In the genomic region with DNA sequence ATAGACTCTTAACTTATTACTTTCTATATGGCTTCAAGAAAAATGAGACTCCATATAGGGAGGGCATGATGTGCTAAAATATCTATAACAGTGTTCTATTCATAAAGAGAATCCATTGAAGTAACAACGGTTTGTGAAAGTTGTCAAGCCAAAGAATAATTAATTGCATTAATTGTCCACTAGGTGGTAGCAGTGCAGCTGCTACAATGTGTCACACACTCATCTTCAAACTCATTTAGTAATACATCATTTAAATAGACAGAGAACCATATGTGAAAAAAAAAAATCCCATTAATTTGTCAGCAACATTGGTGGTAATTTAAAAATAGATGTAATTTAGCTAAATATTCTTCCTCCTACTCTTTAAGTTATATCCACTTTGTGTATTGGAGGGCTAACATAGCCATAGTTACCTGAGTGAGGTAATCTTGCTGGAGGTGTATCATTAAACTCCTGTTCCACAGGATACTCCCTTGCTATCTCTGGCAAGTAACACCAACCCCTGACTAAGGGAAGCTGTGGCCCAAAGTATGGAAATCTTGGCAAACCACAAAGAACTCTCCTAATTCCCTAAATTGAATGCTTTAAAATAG, we compare ENCODE assay signal across 10 cellular contexts. TPM values are rescaled to one million over a fixed set of nuclear protein-coding genes. Genes with fewer than 3 reads are reported as not detected.
DNase-seq lines count a peak whose midpoint lies in the region; ATAC-seq and TF ChIP-seq lines count a peak whose summit lies in the region.
"Had no signal": no experiment of that assay in that cellular context is flagged by ENCODE, and none has a peak within 500 bp of the region (broad histone marks: within the 10 kb centered on the region; RNA-seq: fewer than 3 reads in every experiment).

No MANE protein-coding gene starts in this region.

- TF ChIP-seq CTCF in RWPE2 (IDR thresholded peaks at IDR 0.05; ENCODE audit: poor library complexity, severe bottlenecking) (peak; percentile 92), ovary (IDR thresholded peaks at IDR 0.05) (peak; percentile 47 to 79 (median 55))

- TF ChIP-seq RAD21 in Ishikawa (IDR thresholded peaks at IDR 0.05; ENCODE audit: low read depth) = peak; percentile 84

- H3K27me3 ChIP-seq in RWPE2 (ENCODE audit: insufficient read depth, poor library complexity, severe bottlenecking) = no peaks in the 10 kb centered on the region
- no peaks in the 10 kb centered on the region for H3K27me3 ChIP-seq in ovary

- DNase-seq in activated CD8-positive, alpha-beta memory T cell treated with anti-CD3 and anti-CD28 coated beads, Interleukin-2, amount 10 ng/mL, durations not matched to agents 7 days and 5 days = no peak
- no peak for DNase-seq in activated CD8-positive, alpha-beta memory T cell treated with anti-CD3 and anti-CD28 coated beads, Interleukin-2, amount 50 U/mL, for 4 hours
- no peak for DNase-seq in RWPE2 (ENCODE audit: low spot score)
- DNase-seq in fibroblast of gingiva (ENCODE audit: low read depth) = peak; percentile 57
- no peak for DNase-seq in ovary
- DNase-seq in mucosa of gallbladder (ENCODE audit: low spot score) = no peak

- H3K36me3 ChIP-seq in RWPE2 (ENCODE audit: low read depth) (no peaks in the 10 kb centered on the region), ovary (no peaks in the 10 kb centered on the region)

- no peak for TF ChIP-seq EP300 in Ishikawa (IDR thresholded peaks at IDR 0.05; ENCODE audit: borderline replicate concordance)
- no peak for TF ChIP-seq EP300 in ovary (IDR thresholded peaks at IDR 0.05)

- WGBS in ovary, 3 donors = 1 to 4% (median 2%) methylated on average over 1 of the region's 1 CpG

- H3K27ac Mint-ChIP-seq in activated CD8-positive, alpha-beta memory T cell treated with anti-CD3 and anti-CD28 coated beads, Interleukin-2, amount 10 ng/mL, durations not matched to agents 7 days and 5 days = no peak overlapping the region
- H3K27ac Mint-ChIP-seq: dendritic cell treated with granulocyte-macrophage colony-stimulating factor and Interleukin-4, amounts not matched to agents 40 ng/mL and 50 ng/mL, for 4 days; stimulated activated naive CD8-positive, alpha-beta T cell treated with anti-CD3 and anti-CD28 coated beads, Interleukin-15, Interleukin-2, amounts not matched to agents 100 ng/mL and 50 ng/mL, for 24 hours had no signal

- no peak overlapping the region for H3K27ac ChIP-seq in RWPE2 (ENCODE audit: poor library complexity, severe bottlenecking)
- H3K27ac ChIP-seq in ovary = no peak overlapping the region

- intact Hi-C loops in ovary (cut with DNase I) = loop anchor here in 3 of 4 donors (5.0 kb wide), 2 partner anchors 81 to 86 kb away; no protein-coding TSS in a partner anchor

- H3K4me1 ChIP-seq in RWPE2 (ENCODE audit: insufficient read depth, poor library complexity, severe bottlenecking) = no peaks in the 10 kb centered on the region
- H3K4me1 ChIP-seq in ovary (ENCODE audit: insufficient read depth) = no peaks in the 10 kb centered on the region

- ATAC-seq in activated CD8-positive, alpha-beta memory T cell treated with anti-CD3 and anti-CD28 coated beads, Interleukin-2, amount 10 ng/mL, durations not matched to agents 7 days and 5 days = peak; percentile 45
- peak; percentile 62 for ATAC-seq in GM21717 (IDR thresholded peaks at IDR 0.05; ENCODE audit: unreplicated experiment)
- no peak for ATAC-seq in RWPE2 (ENCODE audit: low read depth)

- peaks cover 33% of the 10 kb centered on the region for H3K27me3 Mint-ChIP-seq in activated CD8-positive, alpha-beta memory T cell treated with anti-CD3 and anti-CD28 coated beads, Interleukin-2, amount 10 ng/mL, durations not matched to agents 7 days and 5 days
- H3K27me3 Mint-ChIP-seq: dendritic cell treated with granulocyte-macrophage colony-stimulating factor and Interleukin-4, amounts not matched to agents 40 ng/mL and 50 ng/mL, for 4 days had no signal

- H3K9me3 ChIP-seq in RWPE2 (ENCODE audit: severe bottlenecking) = no peaks in the 10 kb centered on the region
- H3K9me3 ChIP-seq in ovary = no peaks in the 10 kb centered on the region

- H3K4me1 Mint-ChIP-seq in activated CD8-positive, alpha-beta memory T cell treated with anti-CD3 and anti-CD28 coated beads, Interleukin-2, amount 10 ng/mL, durations not matched to agents 7 days and 5 days = no peaks in the 10 kb centered on the region

- H3K4me3 ChIP-seq in RWPE2 (ENCODE audit: severe bottlenecking) (no peak overlapping the region), ovary (no peak overlapping the region)

- no peak overlapping the region for H3K4me3 Mint-ChIP-seq in activated CD8-positive, alpha-beta memory T cell treated with anti-CD3 and anti-CD28 coated beads, Interleukin-2, amount 10 ng/mL, durations not matched to agents 7 days and 5 days
- H3K4me3 Mint-ChIP-seq: dendritic cell treated with granulocyte-macrophage colony-stimulating factor and Interleukin-4, amounts not matched to agents 40 ng/mL and 50 ng/mL, for 4 days; stimulated activated naive CD8-positive, alpha-beta T cell treated with anti-CD3 and anti-CD28 coated beads, Interleukin-15, Interleukin-2, amounts not matched to agents 100 ng/mL and 50 ng/mL, for 24 hours had no signal

- no peaks in the 10 kb centered on the region for H3K36me3 Mint-ChIP-seq in activated CD8-positive, alpha-beta memory T cell treated with anti-CD3 and anti-CD28 coated beads, Interleukin-2, amount 10 ng/mL, durations not matched to agents 7 days and 5 days

- H3K9me3 Mint-ChIP-seq in activated CD8-positive, alpha-beta memory T cell treated with anti-CD3 and anti-CD28 coated beads, Interleukin-2, amount 10 ng/mL, durations not matched to agents 7 days and 5 days (ENCODE audit: low read depth) = no peaks in the 10 kb centered on the region
- H3K9me3 Mint-ChIP-seq: dendritic cell treated with granulocyte-macrophage colony-stimulating factor and Interleukin-4, amounts not matched to agents 40 ng/mL and 50 ng/mL, for 4 days; stimulated activated naive CD8-positive, alpha-beta T cell treated with anti-CD3 and anti-CD28 coated beads, Interleukin-15, Interleukin-2, amounts not matched to agents 100 ng/mL and 50 ng/mL, for 24 hours had no signal

- no peak for TF ChIP-seq POLR2A in ovary (IDR thresholded peaks at IDR 0.05)

- CTCF ChIA-PET in activated CD8-positive, alpha-beta memory T cell treated with anti-CD3 and anti-CD28 coated beads, Interleukin-2, amount 10 ng/mL, durations not matched to agents 7 days and 5 days (lab: Charles Lee) = interaction anchor here (1.0 to 4.6 kb wide), 9 partner anchors 11 to 134 kb away, joined by 3 to 50 read pairs (median 3); no protein-coding TSS in a partner anchor

TF ChIP-seq in Ishikawa, 13 proteins besides CTCF, POLR2A, EP300 and RAD21:
- TF ChIP-seq, protein P1, sequence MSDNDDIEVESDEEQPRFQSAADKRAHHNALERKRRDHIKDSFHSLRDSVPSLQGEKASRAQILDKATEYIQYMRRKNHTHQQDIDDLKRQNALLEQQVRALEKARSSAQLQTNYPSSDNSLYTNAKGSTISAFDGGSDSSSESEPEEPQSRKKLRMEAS (IDR thresholded peaks at IDR 0.05) = no peak

RNA-seq across cellular contexts. Expression of a gene that starts 3.7 kb away (rescaled TPM):
- total RNA-seq in activated CD8-positive, alpha-beta memory T cell treated with anti-CD3 and anti-CD28 coated beads, Interleukin-2, amount 10 ng/mL, durations not matched to agents 7 days and 5 days = not detected
- 1 to 10 TPM in 3 of 7 donors, under 1 TPM in 1, not detected in 3; 0.89 to 4.1 (median 3.1) TPM for total RNA-seq in ovary
- polyA plus RNA-seq in ovary = 10 to 100 TPM in 1 of 2 donors, 1 to 10 TPM in 1; 2.6 to 22.2 TPM
- total RNA-seq in mucosa of gallbladder = 46.6 TPM

RNA-seq across cellular contexts. Expression of a gene that starts 33.8 kb away (rescaled TPM):
- total RNA-seq in activated CD8-positive, alpha-beta memory T cell treated with anti-CD3 and anti-CD28 coated beads, Interleukin-2, amount 10 ng/mL, durations not matched to agents 7 days and 5 days = not detected
- 10 to 100 TPM in 2 of 7 donors, 1 to 10 TPM in 1, under 1 TPM in 1, not detected in 3; 0.50 to 19.1 (median 11.2) TPM for total RNA-seq in ovary
- 1 to 10 TPM in 1 of 2 donors, under 1 TPM in 1; 0.11 to 5.0 TPM for polyA plus RNA-seq in ovary
- total RNA-seq in mucosa of gallbladder = 16.5 TPM
